ENCODE assay signal across 11 cellular contexts in the genomic region with DNA sequence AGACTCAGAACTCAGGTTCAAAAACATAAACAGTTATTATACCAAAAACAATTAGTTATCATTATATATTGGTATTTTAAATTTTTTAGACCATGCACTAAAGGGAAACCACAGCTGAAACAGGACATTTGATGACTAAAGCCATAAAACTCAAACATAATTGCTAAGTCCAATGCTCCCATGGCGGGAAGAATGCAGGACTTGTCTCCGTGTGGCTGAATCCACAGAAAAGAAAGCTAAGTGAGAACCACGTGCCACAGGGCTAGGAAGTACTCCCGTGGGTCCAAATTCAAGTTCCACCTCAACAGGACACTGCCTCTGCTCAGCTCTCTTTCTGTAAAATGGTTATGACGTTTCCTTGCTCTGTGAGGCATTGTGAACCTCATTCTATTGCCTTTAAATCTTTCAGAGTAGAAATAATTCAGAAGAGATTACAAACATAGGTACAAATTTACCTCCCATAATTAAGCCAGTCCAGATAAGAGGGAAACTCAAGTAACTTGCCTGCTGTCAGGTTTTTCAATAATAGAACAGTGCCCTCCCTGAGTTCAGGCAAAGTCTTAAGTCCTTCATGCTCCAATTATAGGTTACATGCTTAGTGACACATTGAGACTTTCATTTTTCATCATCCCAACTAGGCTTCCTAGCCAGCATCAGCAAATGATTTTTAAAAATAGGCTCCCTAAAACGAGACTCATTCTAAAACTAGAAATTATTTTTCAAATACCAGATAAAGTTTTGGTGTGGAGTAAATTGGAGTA.
"Had no signal": no experiment of that assay in that cellular context is flagged by ENCODE, and none has a peak within 500 bp of the region (broad histone marks: within the 10 kb centered on the region; RNA-seq: fewer than 3 reads in every experiment).

No MANE protein-coding gene starts in this region.

- H3K9me3 ChIP-seq: gastrocnemius medialis, pancreas, thyroid gland, uterus had no signal

- H3K36me3 ChIP-seq: gastrocnemius medialis, neural progenitor cell, pancreas, thyroid gland, uterus had no signal

- H3K27ac ChIP-seq: coronary artery, gastrocnemius medialis, neural progenitor cell, pancreas, thyroid gland, uterus had no signal

- H3K4me3 ChIP-seq: coronary artery, gastrocnemius medialis, neural progenitor cell, pancreas, thyroid gland, uterus had no signal

- DNase-seq: activated CD4-positive, alpha-beta T cell treated with anti-CD3 and anti-CD28 coated beads for 48 hours; activated naive CD4-positive, alpha-beta T cell treated with Interleukin-2 at 50 U/mL for 16 hours; caudate nucleus; effector CD8-positive, alpha-beta T cell; gastrocnemius medialis; pancreas; thyroid gland; uterus had no signal

- FAIRE-seq: keratinocyte, pancreas had no signal

- H2AFZ ChIP-seq: neural progenitor cell had no signal

- H3K4me1 ChIP-seq: neural progenitor cell, pancreas, thyroid gland, uterus had no signal

- H3K9ac ChIP-seq: neural progenitor cell had no signal

- H3K27me3 ChIP-seq: gastrocnemius medialis, neural progenitor cell, pancreas, thyroid gland, uterus had no signal

- H3K4me2 ChIP-seq: neural progenitor cell had no signal
